12 cellular contexts compared by ENCODE assay signal in genomic region chr15:96042734-96043224, GRCh38.
DNase-seq lines count a peak whose midpoint lies in the region; ATAC-seq, FAIRE-seq and TF ChIP-seq lines count a peak whose summit lies in the region.
"Had no signal": no experiment of that assay in that cellular context is flagged by ENCODE, and none has a peak within 500 bp of the region (broad histone marks: within the 10 kb centered on the region; RNA-seq: fewer than 3 reads in every experiment).

No MANE protein-coding gene starts in this region.

- intact Hi-C loops in K562 (cut with micrococcal nuclease): loop anchor here (2.0 kb wide), 1 partner anchor 112 kb away; no protein-coding TSS in a partner anchor
- intact Hi-C loops in activated CD8-positive, alpha-beta T cell treated with anti-CD3 and anti-CD28 coated beads for 36 hours (cut with micrococcal nuclease): no loop called here

- TF ChIP-seq POLR2A in K562 (conservative IDR thresholded peaks at IDR 0.05): no peak
- no peak for TF ChIP-seq POLR2A in erythroblast (IDR thresholded peaks at IDR 0.05; ENCODE audit: low read length)

- no peak for TF ChIP-seq RAD21 in K562 (CRISPR knock-in tag; conservative IDR thresholded peaks at IDR 0.05 in 1 of 2, IDR thresholded peaks at IDR 0.05 in 1 of 2)

- WGBS in K562 (ENCODE audit: insufficient coverage, low coverage, missing lambda C conversion rate): 19% methylated on average over 8 of the region's 8 CpGs

- no peaks in the 10 kb centered on the region for H3K9me3 Mint-ChIP-seq in activated CD8-positive, alpha-beta T cell treated with anti-CD3 and anti-CD28 coated beads for 36 hours
- H3K9me3 Mint-ChIP-seq in mesothelial cell of epicardium: no peaks in the 10 kb centered on the region

- H3K9me1 ChIP-seq in K562 (ENCODE audit: control insufficient read depth, insufficient read depth, low read length): no peaks in the 10 kb centered on the region

- POLR2A ChIA-PET in K562 (lab: Yijun Ruan, JAX): interaction anchor here (0.8 to 1.3 kb wide), 2 partner anchors 9 to 11 kb away, joined by 3 read pairs; no protein-coding TSS in a partner anchor
- POLR2A ChIA-PET in activated CD8-positive, alpha-beta T cell treated with anti-CD3 and anti-CD28 coated beads for 36 hours (lab: Charles Lee): no interaction called here

- no peaks in the 10 kb centered on the region for H3K27me3 ChIP-seq in K562 (ENCODE audit: control insufficient read depth in 2 of 2, insufficient read depth in 2 of 2, low read length in 2 of 2)

- TF ChIP-seq CTCF in K562 (IDR thresholded peaks at IDR 0.05 in 2 of 3, conservative IDR thresholded peaks at IDR 0.05 in 1 of 3; ENCODE audit: insufficient read depth in 2 of 3, low read depth in 1 of 3, low read length in 3 of 3): no peak
- no peak for TF ChIP-seq CTCF in activated CD8-positive, alpha-beta T cell treated with anti-CD3 and anti-CD28 coated beads for 36 hours (IDR thresholded peaks at IDR 0.05)
- no peak for TF ChIP-seq CTCF in mesothelial cell of epicardium (IDR thresholded peaks at IDR 0.05; ENCODE audit: unreplicated experiment)

- peak overlapping the region; percentile 71 for H2AFZ ChIP-seq in K562 (ENCODE audit: low read depth, low read length)

- H3K27me3 Mint-ChIP-seq in activated CD8-positive, alpha-beta T cell treated with anti-CD3 and anti-CD28 coated beads for 36 hours: peaks cover 40% of the 10 kb centered on the region
- H3K27me3 Mint-ChIP-seq in mesothelial cell of epicardium (ENCODE audit: low read depth): no peaks in the 10 kb centered on the region

- peak; percentile 74 for FAIRE-seq in K562 (lab: Jason Lieb, UNC)
- FAIRE-seq: H1, kidney had no signal

- no peak overlapping the region for H3K4me3 Mint-ChIP-seq in activated CD8-positive, alpha-beta T cell treated with anti-CD3 and anti-CD28 coated beads for 36 hours
- H3K4me3 Mint-ChIP-seq in mesothelial cell of epicardium: no peak overlapping the region
- H3K4me3 Mint-ChIP-seq: T-cell had no signal

- CTCF ChIA-PET in K562 (lab: Yijun Ruan, JAX; ENCODE audit: low intra/inter-chr PET ratio): no interaction called here
- CTCF ChIA-PET in activated CD8-positive, alpha-beta T cell treated with anti-CD3 and anti-CD28 coated beads for 36 hours (lab: Charles Lee): no interaction called here

- DNase-seq in K562 (ENCODE audit: extremely low read depth in 1 of 4, low spot score in 3 of 4): peak in 2 of 4 experiments; percentile 35 to 65
- no peak for DNase-seq in activated CD8-positive, alpha-beta T cell treated with anti-CD3 and anti-CD28 coated beads for 36 hours
- DNase-seq in mesothelial cell of epicardium (ENCODE audit: low spot score in 2 of 2, unreplicated experiment in 2 of 2): no peak
- no peak for DNase-seq in iPS-NIHi7 (ENCODE audit: extremely low spot score)
- DNase-seq in erythroblast (lab: John Stamatoyannopoulos, UW): no peak
- DNase-seq: kidney, NCI-H2107, T-cell had no signal

- BruUV-seq in K562 (replicated peaks; lab: Mats Ljungman, UMichigan): no TSS peak

- in situ Hi-C loops in K562 (cut with MboI): no loop called here

- H3K4me2 ChIP-seq in K562 (ENCODE audit: insufficient read depth, low read length): peak overlapping the region; percentile 28; the same call in 1 of the 2 replicates

- H3K4me3 ChIP-seq in K562: no peak overlapping the region

- H3K79me2 ChIP-seq in K562 (ENCODE audit: control insufficient read depth, insufficient read depth, low read length): no peaks in the 10 kb centered on the region

- H3K27ac ChIP-seq in K562 (ENCODE audit: extremely low read depth, low read depth, low read length): peak overlapping the region; percentile 32

- ATAC-seq in GM18511 (IDR thresholded peaks at IDR 0.05; ENCODE audit: unreplicated experiment) (peak; percentile 85), GM21619 (IDR thresholded peaks at IDR 0.05; ENCODE audit: unreplicated experiment) (peak; percentile 71), HG03432 (IDR thresholded peaks at IDR 0.05; ENCODE audit: unreplicated experiment) (peak; percentile 84), K562 (peak; percentile 72)
- ATAC-seq in activated CD8-positive, alpha-beta T cell treated with anti-CD3 and anti-CD28 coated beads for 36 hours: no peak
- ATAC-seq: T-cell had no signal

- peaks cover 3 to 36% of the 10 kb centered on the region in 2 experiments; a peak in 3 of 5 replicates for H3K4me1 ChIP-seq in K562 (replicated peaks in 1 of 2; ENCODE audit: control insufficient read depth in 2 of 2, insufficient read depth in 2 of 2, low read length in 2 of 2)

- peaks cover under 1% of the 10 kb centered on the region for H3K4me1 Mint-ChIP-seq in activated CD8-positive, alpha-beta T cell treated with anti-CD3 and anti-CD28 coated beads for 36 hours (ENCODE audit: low read depth)
- peaks cover 35% of the 10 kb centered on the region for H3K4me1 Mint-ChIP-seq in mesothelial cell of epicardium

- no peak overlapping the region for H3K27ac Mint-ChIP-seq in activated CD8-positive, alpha-beta T cell treated with anti-CD3 and anti-CD28 coated beads for 36 hours
- H3K27ac Mint-ChIP-seq in mesothelial cell of epicardium: no peak overlapping the region
- H3K27ac Mint-ChIP-seq: T-cell had no signal

- no peaks in the 10 kb centered on the region for H4K20me1 ChIP-seq in K562 (replicated peaks; ENCODE audit: control insufficient read depth, insufficient read depth, low read length)

- peak; percentile 11; the same call in 1 of the 2 replicates for TF ChIP-seq EP300 in K562 (IDR thresholded peaks at IDR 0.05; ENCODE audit: low read length)

- peak overlapping the region in 1 of 2 experiments; percentile 8; a peak in 1 of 4 replicates for H3K9ac ChIP-seq in K562 (ENCODE audit: insufficient read depth in 1 of 2, low read depth in 2 of 2, low read length in 2 of 2)

- no peaks in the 10 kb centered on the region for H3K9me3 ChIP-seq in K562 (replicated peaks; ENCODE audit: control insufficient read depth, insufficient read depth, low read depth, low read length)

- H3K36me3 ChIP-seq in K562 (ENCODE audit: control insufficient read depth, insufficient read depth, low read length): no peaks in the 10 kb centered on the region

- H3K36me3 Mint-ChIP-seq in activated CD8-positive, alpha-beta T cell treated with anti-CD3 and anti-CD28 coated beads for 36 hours (ENCODE audit: low read depth): no peaks in the 10 kb centered on the region
- no peaks in the 10 kb centered on the region for H3K36me3 Mint-ChIP-seq in mesothelial cell of epicardium
- H3K36me3 Mint-ChIP-seq: T-cell had no signal

TF ChIP-seq in K562, 482 proteins besides CTCF, POLR2A, EP300 and RAD21 (continues in another document):
- TF ChIP-seq CBFA2T3 (IDR thresholded peaks at IDR 0.05) (0 out of 2 replicates have a peak, but pooled peaks have one; percentile 23), ASH1L (IDR thresholded peaks at IDR 0.05; ENCODE audit: borderline replicate concordance, low read depth, partially characterized antibody) (no peak), YY1 (IDR thresholded peaks at IDR 0.05; ENCODE audit: borderline replicate concordance in 1 of 3, control insufficient read depth in 1 of 3, extremely low read depth in 1 of 3, insufficient read depth in 3 of 3, insufficient read length in 1 of 3, insufficient replicate concordance in 2 of 3, low read depth in 1 of 3, low read length in 2 of 3) (peak in 1 of 3 experiments; percentile 30), SMARCE1 (IDR thresholded peaks at IDR 0.05) (peak; percentile 50; the same call in 1 of the 2 replicates), TBL1XR1 (IDR thresholded peaks at IDR 0.05; ENCODE audit: low read length in 2 of 2) (no peak), ZNF212 (CRISPR knock-in tag; IDR thresholded peaks at IDR 0.05) (no peak), CEBPG (CRISPR knock-in tag; IDR thresholded peaks at IDR 0.05) (no peak), CEBPG (tag; conservative IDR thresholded peaks at IDR 0.05 in 1 of 2, IDR thresholded peaks at IDR 0.05 in 1 of 2) (peak in 1 of 2 experiments; percentile 29; a peak in 1 of 4 replicates), TEAD1 (CRISPR knock-in tag; IDR thresholded peaks at IDR 0.05) (no peak), CEBPB (tag; IDR thresholded peaks at IDR 0.05) (peak; percentile 66), CREM (IDR thresholded peaks at IDR 0.05; ENCODE audit: low read depth) (0 out of 2 replicates have a peak, but pooled peaks have one; percentile 9), ZNF3 (CRISPR knock-in tag; IDR thresholded peaks at IDR 0.05) (no peak), PHF21A (IDR thresholded peaks at IDR 0.05; ENCODE audit: borderline replicate concordance, low read depth) (no peak), ZNF707 (CRISPR knock-in tag; conservative IDR thresholded peaks at IDR 0.05) (no peak), E2F6 (IDR thresholded peaks at IDR 0.05; ENCODE audit: borderline replicate concordance in 1 of 2, extremely low read depth in 1 of 2, insufficient read depth in 1 of 2, insufficient read length in 1 of 2, low read depth in 1 of 2, low read length in 1 of 2, poor library complexity in 1 of 2, severe bottlenecking in 1 of 2) (peak in 1 of 2 experiments; percentile 27), SREBF2 (CRISPR knock-in tag; IDR thresholded peaks at IDR 0.05) (no peak), ZNF311 (CRISPR knock-in tag; IDR thresholded peaks at IDR 0.05) (no peak), ZKSCAN1 (IDR thresholded peaks at IDR 0.05; ENCODE audit: low read depth, low read length) (no peak), NCOA6 (IDR thresholded peaks at IDR 0.05) (no peak), SOX6 (IDR thresholded peaks at IDR 0.05) (peak; percentile 23; the same call in 1 of the 2 replicates), ELF1 (tag; IDR thresholded peaks at IDR 0.05) (0 out of 2 replicates have a peak, but pooled peaks have one; percentile 52), SPI1 (IDR thresholded peaks at IDR 0.05; ENCODE audit: borderline replicate concordance, low read depth, low read length) (peak; percentile 97), NR0B1 (IDR thresholded peaks at IDR 0.05; ENCODE audit: partially characterized antibody) (no peak)
